ENCODE assay signal across 10 cellular contexts in the genomic region with DNA sequence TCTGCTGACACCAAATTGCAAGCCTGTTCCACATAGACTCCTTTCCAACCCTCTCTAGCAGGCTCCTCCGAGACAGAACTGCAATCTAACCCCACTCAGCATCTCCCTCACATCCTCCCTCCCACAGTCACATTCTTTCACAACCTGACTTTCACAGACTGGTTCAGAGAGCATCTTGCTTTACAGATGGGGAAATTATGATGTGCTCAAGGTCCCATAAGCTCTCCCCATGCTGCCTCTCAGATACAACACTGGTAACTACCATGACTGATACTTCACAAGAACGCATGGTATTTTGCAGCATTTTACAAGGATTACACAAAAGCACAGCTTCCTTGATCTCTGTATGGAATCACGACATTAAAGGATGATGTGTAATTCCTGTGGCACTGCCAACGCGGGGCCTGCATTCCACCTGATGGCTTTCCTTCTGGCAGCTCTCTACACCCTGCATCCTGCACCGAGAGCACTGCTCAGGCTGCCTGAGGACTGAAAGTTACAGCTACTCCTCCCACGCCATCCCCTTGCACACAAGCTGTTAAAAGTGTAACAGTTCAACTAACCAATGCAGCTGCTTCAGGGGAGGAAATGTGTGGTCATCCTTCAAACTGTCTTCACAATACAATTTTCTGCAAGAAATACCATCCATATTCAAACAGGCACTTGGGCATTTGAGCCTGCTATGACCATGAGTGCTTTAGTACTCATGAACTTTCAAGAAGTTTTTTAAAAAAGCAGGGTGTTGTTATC.
A peak's percentile ranks its signal among the peaks of the same experiment; 100 is the strongest.
DNase-seq lines count a peak whose midpoint lies in the region; ATAC-seq lines count a peak whose summit lies in the region.
"Had no signal": no experiment of that assay in that cellular context is flagged by ENCODE, and none has a peak within 500 bp of the region (broad histone marks: within the 10 kb centered on the region; RNA-seq: fewer than 3 reads in every experiment).

No MANE protein-coding gene starts in this region.

- peak overlapping the region; percentile 73 for H3K27ac ChIP-seq in effector memory CD4-positive, alpha-beta T cell (ENCODE audit: insufficient read depth, low read length, poor library complexity, severe bottlenecking)
- H3K27ac ChIP-seq: A549 had no signal

- peaks cover 89% of the 10 kb centered on the region for H3K4me1 ChIP-seq in effector memory CD4-positive, alpha-beta T cell (ENCODE audit: control insufficient read depth, insufficient read depth, low read length, poor library complexity, severe bottlenecking)

- no peak overlapping the region for H3K4me3 ChIP-seq in effector memory CD4-positive, alpha-beta T cell (ENCODE audit: insufficient read depth, low read depth, low read length, poor library complexity, severe bottlenecking)
- H3K4me3 ChIP-seq: A549, adrenal gland had no signal

- no peaks in the 10 kb centered on the region for H3K36me3 ChIP-seq in effector memory CD4-positive, alpha-beta T cell (ENCODE audit: control insufficient read depth, insufficient read depth, low read length)

- DNase-seq in SIG-M5 treated with dmso at 0.1 percent for 504 hours (lab: John Stamatoyannopoulos, UW; ENCODE audit: unreplicated experiment) (peak; percentile 69), SIG-M5 (lab: John Stamatoyannopoulos, UW) (no peak), SW480 (ENCODE audit: low spot score) (peak; percentile 72), NCI-H2227 treated with DMSO at 0.1 percent for 48 hours (lab: John Stamatoyannopoulos, UW) (no peak), NCI-H345 (lab: John Stamatoyannopoulos, UW) (no peak)
- no peak for DNase-seq in effector memory CD4-positive, alpha-beta T cell
- peak; percentile 45 for DNase-seq in stimulated activated CD4-positive, alpha-beta T cell treated with anti-CD3 and anti-CD28 coated beads, Interleukin-12 subunit alpha, Interleukin-12 subunit beta, amount 100 ng/mL, for 4 hours

- H3K9me3 ChIP-seq in effector memory CD4-positive, alpha-beta T cell (ENCODE audit: control insufficient read depth, low read length): no peaks in the 10 kb centered on the region
- H3K9me3 ChIP-seq: A549, adrenal gland had no signal

- peak; percentile 67 for ATAC-seq in HG03025 (IDR thresholded peaks at IDR 0.05; ENCODE audit: low FRiP score, unreplicated experiment)
- ATAC-seq: A549 had no signal

- no peaks in the 10 kb centered on the region for H3K27me3 ChIP-seq in effector memory CD4-positive, alpha-beta T cell (replicated peaks; ENCODE audit: control insufficient read depth, insufficient read depth, low read length, poor library complexity, severe bottlenecking)
- H3K27me3 ChIP-seq: adrenal gland had no signal

Comparison
In these comparisons a context has a peak if more than half of its experiments do, and no peak if none do; other contexts are left out.
1. DNase-seq: peak in SIG-M5 treated with dmso at 0.1 percent for 504 hours (single experiment), SW480 (single experiment) and stimulated activated CD4-positive, alpha-beta T cell treated with anti-CD3 and anti-CD28 coated beads, Interleukin-12 subunit alpha, Interleukin-12 subunit beta, amount 100 ng/mL, for 4 hours (single experiment); none in SIG-M5 (single experiment), effector memory CD4-positive, alpha-beta T cell (0 of 3), NCI-H2227 treated with DMSO at 0.1 percent for 48 hours (single experiment) and NCI-H345 (single experiment).